11 cellular contexts compared by ENCODE assay signal in the genomic region with DNA sequence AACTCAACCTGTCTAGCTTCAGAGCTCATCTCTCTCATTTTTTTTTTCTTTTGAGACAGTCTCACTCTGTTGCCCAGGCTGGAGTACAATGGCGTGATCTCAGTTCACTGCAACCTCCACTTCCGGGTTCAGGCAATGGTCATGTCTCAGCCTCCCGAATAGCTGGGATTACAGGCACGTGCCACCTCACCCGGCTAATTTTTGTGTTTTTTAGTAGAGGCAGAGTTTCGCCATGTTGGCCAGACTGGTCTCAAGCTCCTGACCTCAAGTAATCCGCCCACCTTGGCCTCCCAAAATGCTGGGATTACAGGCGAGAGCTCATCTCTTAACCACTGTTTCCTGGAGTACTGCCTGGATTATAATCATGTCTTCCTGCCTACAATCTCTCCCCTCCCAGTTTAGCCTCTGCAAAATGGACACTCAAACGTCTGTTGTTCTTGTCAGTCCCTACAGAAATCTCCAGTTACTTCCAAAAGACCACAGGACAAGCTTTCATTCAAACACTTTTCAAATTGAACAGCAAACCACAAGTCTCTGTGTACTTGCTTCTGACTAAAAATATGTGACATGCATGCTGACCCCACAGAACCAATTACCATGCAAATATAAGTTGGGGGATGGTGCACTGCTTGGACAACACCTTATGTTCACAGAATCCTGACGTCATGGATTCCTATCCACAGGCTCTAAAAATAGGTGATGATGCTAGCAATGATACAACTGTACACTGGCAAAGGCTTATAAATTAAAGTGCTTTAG.
DNase-seq lines count a peak whose midpoint lies in the region; ATAC-seq and TF ChIP-seq lines count a peak whose summit lies in the region.
"Had no signal": no experiment of that assay in that cellular context is flagged by ENCODE, and none has a peak within 500 bp of the region (broad histone marks: within the 10 kb centered on the region; RNA-seq: fewer than 3 reads in every experiment).

No MANE protein-coding gene starts in this region.

- no peak overlapping the region for H3K4me3 Mint-ChIP-seq in glutamatergic neuron (ENCODE audit: unreplicated experiment)

- peak overlapping the region; percentile 92 for H3K27ac Mint-ChIP-seq in glutamatergic neuron (ENCODE audit: unreplicated experiment)

- peaks cover 1% of the 10 kb centered on the region for H3K9me3 Mint-ChIP-seq in glutamatergic neuron (ENCODE audit: unreplicated experiment)

- TF ChIP-seq CTCF in GM12865 (IDR thresholded peaks at IDR 0.05; ENCODE audit: insufficient read depth, low read depth, low read length, missing control alignments) (no peak), glutamatergic neuron (IDR thresholded peaks at IDR 0.05; ENCODE audit: partially characterized antibody, unreplicated experiment) (no peak)

- H3K27me3 Mint-ChIP-seq in glutamatergic neuron (ENCODE audit: unreplicated experiment): no peaks in the 10 kb centered on the region

- peaks cover 5% of the 10 kb centered on the region for H3K36me3 Mint-ChIP-seq in glutamatergic neuron (ENCODE audit: unreplicated experiment)

- peak; percentile 79 for DNase-seq in GM12865 (ENCODE audit: low read depth)
- DNase-seq in NAMALWA (ENCODE audit: low spot score): peak; percentile 24
- DNase-seq in glutamatergic neuron: no peak
- no peak for DNase-seq in NCI-H2081 treated with DMSO at 0.1 percent for 48 hours (lab: John Stamatoyannopoulos, UW)
- no peak for DNase-seq in globus pallidus (ENCODE audit: low spot score)
- no peak for DNase-seq in ureter (ENCODE audit: low spot score)
- DNase-seq: DMS79 had no signal

- H3K4me1 Mint-ChIP-seq in glutamatergic neuron (ENCODE audit: low read depth, unreplicated experiment): peaks cover 13% of the 10 kb centered on the region

- no peak overlapping the region for H3K4me3 ChIP-seq in GM12865 (ENCODE audit: low read depth, low read length)
- H3K4me3 ChIP-seq: hepatocyte, skin epidermis had no signal

- ATAC-seq in GM21423 (IDR thresholded peaks at IDR 0.05; ENCODE audit: unreplicated experiment): peak; percentile 31
- no peak for ATAC-seq in GM18519 (IDR thresholded peaks at IDR 0.05; ENCODE audit: low FRiP score, unreplicated experiment)

Comparison
In these comparisons a context has a peak if more than half of its experiments do, and no peak if none do; other contexts are left out.
1. DNase-seq: peak in GM12865 (single experiment) and NAMALWA (single experiment); none in glutamatergic neuron (single experiment), NCI-H2081 treated with DMSO at 0.1 percent for 48 hours (single experiment), globus pallidus (single experiment) and ureter (single experiment).